In the genomic region with DNA sequence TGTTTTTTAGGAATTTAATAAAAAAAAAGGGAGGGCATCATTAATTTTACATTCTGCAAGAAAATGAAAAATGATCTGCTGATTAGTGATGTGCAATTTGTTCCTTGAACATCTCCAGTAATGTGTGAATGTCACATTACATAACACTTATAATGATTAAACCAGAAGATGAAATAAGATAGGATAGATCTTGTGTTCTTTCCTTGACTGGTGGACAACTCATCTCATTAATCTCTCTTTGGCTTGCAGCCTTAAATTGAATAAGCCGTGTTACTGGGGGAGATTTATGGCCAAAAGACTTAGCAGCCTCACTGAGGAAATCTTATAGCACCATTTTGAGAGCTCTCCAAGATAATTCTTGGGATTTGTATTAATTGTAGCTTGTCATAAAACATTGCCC, we compare ENCODE assay signal across 16 cellular contexts.
DNase-seq lines count a peak whose midpoint lies in the region; ATAC-seq, FAIRE-seq and TF ChIP-seq lines count a peak whose summit lies in the region.
"Had no signal": no experiment of that assay in that cellular context is flagged by ENCODE, and none has a peak within 500 bp of the region (broad histone marks: within the 10 kb centered on the region; RNA-seq: fewer than 3 reads in every experiment).

No MANE protein-coding gene starts in this region.

- intact Hi-C loops in kidney (cut with DNase I), result no loop called here

- TF ChIP-seq CTCF in kidney (IDR thresholded peaks at IDR 0.05; ENCODE audit: borderline replicate concordance, extremely low read depth, insufficient read depth) (no peak), mesothelial cell of epicardium (IDR thresholded peaks at IDR 0.05; ENCODE audit: unreplicated experiment) (no peak)

- ATAC-seq in activated T-cell treated with anti-CD3 and anti-CD28 coated beads, Interleukin-2, amount 50 U/mL, for 4 hours, result no peak

- H3K27me3 Mint-ChIP-seq in activated naive CD8-positive, alpha-beta T cell, result no peaks in the 10 kb centered on the region
- no peaks in the 10 kb centered on the region for H3K27me3 Mint-ChIP-seq in activated naive CD8-positive, alpha-beta T cell treated with anti-CD3 and anti-CD28 coated beads for 36 hours
- H3K27me3 Mint-ChIP-seq in mesothelial cell of epicardium (ENCODE audit: low read depth), result no peaks in the 10 kb centered on the region
- no peaks in the 10 kb centered on the region for H3K27me3 Mint-ChIP-seq in activated T-cell treated with anti-CD3 and anti-CD28 coated beads, Interleukin-2, amount 50 U/mL, for 4 hours (ENCODE audit: low read depth)

- H3K9me3 Mint-ChIP-seq in activated naive CD8-positive, alpha-beta T cell (ENCODE audit: low read depth), result no peaks in the 10 kb centered on the region
- no peaks in the 10 kb centered on the region for H3K9me3 Mint-ChIP-seq in activated naive CD8-positive, alpha-beta T cell treated with anti-CD3 and anti-CD28 coated beads for 36 hours
- no peaks in the 10 kb centered on the region for H3K9me3 Mint-ChIP-seq in mesothelial cell of epicardium
- H3K9me3 Mint-ChIP-seq in activated T-cell treated with anti-CD3 and anti-CD28 coated beads, Interleukin-2, amount 50 U/mL, for 4 hours, result no peaks in the 10 kb centered on the region
- H3K9me3 Mint-ChIP-seq: CD14-positive monocyte had no signal

- no peak overlapping the region for H3K9ac ChIP-seq in kidney (ENCODE audit: low read length in 2 of 2)

- no peak for DNase-seq in activated naive CD8-positive, alpha-beta T cell treated with anti-CD3 and anti-CD28 coated beads for 36 hours
- DNase-seq in NCI-H82 (lab: John Stamatoyannopoulos, UW) (peak; percentile 95), caudate nucleus (lab: John Stamatoyannopoulos, UW) (no peak), CD1c-positive myeloid dendritic cell (ENCODE audit: extremely low spot score) (no peak), kidney (no peak), mesothelial cell of epicardium (ENCODE audit: low spot score in 2 of 2, unreplicated experiment in 2 of 2) (no peak)
- no peak for DNase-seq in activated T-cell treated with anti-CD3 and anti-CD28 coated beads, Interleukin-2, amount 50 U/mL, for 4 hours
- DNase-seq: COR-L47, EL, H7, NCI-H187 treated with DMSO at 0.1 percent for 48 hours, NCI-H2171, NCI-H748 treated with DMSO at 0.1 percent for 48 hours had no signal

- H3K36me3 ChIP-seq in kidney (ENCODE audit: control insufficient read depth in 1 of 2, insufficient read depth in 2 of 2, low read length in 2 of 2), result no peaks in the 10 kb centered on the region

- H3K4me1 ChIP-seq in kidney (ENCODE audit: control insufficient read depth in 1 of 2, insufficient read depth in 1 of 2, low read depth in 1 of 2, low read length in 2 of 2), result no peaks in the 10 kb centered on the region

- peak overlapping the region; percentile 14 for H3K27ac Mint-ChIP-seq in activated naive CD8-positive, alpha-beta T cell
- H3K27ac Mint-ChIP-seq in activated naive CD8-positive, alpha-beta T cell treated with anti-CD3 and anti-CD28 coated beads for 36 hours, result no peak overlapping the region
- H3K27ac Mint-ChIP-seq in mesothelial cell of epicardium, result no peak overlapping the region
- H3K27ac Mint-ChIP-seq: CD14-positive monocyte had no signal

- no peaks in the 10 kb centered on the region for H3K9me3 ChIP-seq in kidney (ENCODE audit: control insufficient read depth in 1 of 2, low read length in 2 of 2)

- peaks cover 84% of the 10 kb centered on the region for H3K4me1 Mint-ChIP-seq in activated naive CD8-positive, alpha-beta T cell (ENCODE audit: low read depth)
- peaks cover 62% of the 10 kb centered on the region for H3K4me1 Mint-ChIP-seq in activated naive CD8-positive, alpha-beta T cell treated with anti-CD3 and anti-CD28 coated beads for 36 hours
- peaks cover 21% of the 10 kb centered on the region for H3K4me1 Mint-ChIP-seq in mesothelial cell of epicardium
- peaks cover 72% of the 10 kb centered on the region for H3K4me1 Mint-ChIP-seq in activated T-cell treated with anti-CD3 and anti-CD28 coated beads, Interleukin-2, amount 50 U/mL, for 4 hours (ENCODE audit: low read depth)

- no peak overlapping the region for H3K4me3 ChIP-seq in kidney (ENCODE audit: low read length in 2 of 2)

- H3K27ac ChIP-seq in caudate nucleus (ENCODE audit: low read depth, low read length) (peak overlapping the region; percentile 32), kidney (ENCODE audit: low read depth in 2 of 2, low read length in 2 of 2) (no peak overlapping the region)

- H3K4me3 Mint-ChIP-seq in activated naive CD8-positive, alpha-beta T cell, result no peak overlapping the region
- H3K4me3 Mint-ChIP-seq in activated naive CD8-positive, alpha-beta T cell treated with anti-CD3 and anti-CD28 coated beads for 36 hours, result no peak overlapping the region
- H3K4me3 Mint-ChIP-seq in mesothelial cell of epicardium, result no peak overlapping the region
- H3K4me3 Mint-ChIP-seq in activated T-cell treated with anti-CD3 and anti-CD28 coated beads, Interleukin-2, amount 50 U/mL, for 4 hours, result no peak overlapping the region
- H3K4me3 Mint-ChIP-seq: CD14-positive monocyte had no signal

- no peak for FAIRE-seq in kidney (lab: Jason Lieb, UNC)
- FAIRE-seq: A204.1 had no signal

- peaks cover 2% of the 10 kb centered on the region for H3K36me3 Mint-ChIP-seq in activated naive CD8-positive, alpha-beta T cell
- peaks cover 1% of the 10 kb centered on the region for H3K36me3 Mint-ChIP-seq in activated naive CD8-positive, alpha-beta T cell treated with anti-CD3 and anti-CD28 coated beads for 36 hours
- H3K36me3 Mint-ChIP-seq in mesothelial cell of epicardium, result no peaks in the 10 kb centered on the region
- H3K36me3 Mint-ChIP-seq in activated T-cell treated with anti-CD3 and anti-CD28 coated beads, Interleukin-2, amount 50 U/mL, for 4 hours (ENCODE audit: insufficient read depth), result no peaks in the 10 kb centered on the region
- H3K36me3 Mint-ChIP-seq: CD14-positive monocyte had no signal
